Comparison of ENCODE assay signal across 12 cellular contexts in genomic region chr15:91515188-91515754, GRCh38.
DNase-seq lines count a peak whose midpoint lies in the region; ATAC-seq lines count a peak whose summit lies in the region.
"Had no signal": no experiment of that assay in that cellular context is flagged by ENCODE, and none has a peak within 500 bp of the region (broad histone marks: within the 10 kb centered on the region; RNA-seq: fewer than 3 reads in every experiment).

No MANE protein-coding gene starts in this region.

- H3K27ac ChIP-seq in caudate nucleus (ENCODE audit: low read depth, low read length), result no peak overlapping the region
- H3K27ac ChIP-seq: breast epithelium, tibial nerve had no signal

- DNase-seq in ELR (ENCODE audit: low read depth) (peak; percentile 62), NOMO-1 treated with DMSO at 0.1 percent for 48 hours (lab: John Stamatoyannopoulos, UW; ENCODE audit: unreplicated experiment) (peak; percentile 62), posterior vena cava (ENCODE audit: low spot score) (peak; percentile 91), caudate nucleus (lab: John Stamatoyannopoulos, UW) (no peak)
- DNase-seq: activated CD4-positive, alpha-beta T cell treated with anti-CD3 and anti-CD28 coated beads for 4 hours; islet precursor cell had no signal

- ATAC-seq in esophagus mucosa, result peak; percentile 79
- no peak for ATAC-seq in HG02870 (IDR thresholded peaks at IDR 0.05; ENCODE audit: unreplicated experiment)
- ATAC-seq in HG02623 (IDR thresholded peaks at IDR 0.05; ENCODE audit: unreplicated experiment), result no peak
- no peak for ATAC-seq in GM21381 (IDR thresholded peaks at IDR 0.05; ENCODE audit: unreplicated experiment)

- intact Hi-C loops in posterior vena cava (cut with DNase I), result no loop called here

Comparison
In these comparisons a context has a peak if more than half of its experiments do, and no peak if none do; other contexts are left out.
1. DNase-seq: peak in ELR (single experiment), NOMO-1 treated with DMSO at 0.1 percent for 48 hours (single experiment) and posterior vena cava (single experiment); none in caudate nucleus (0 of 61).